In genomic region chr17:65054602-65055001, GRCh38 we compare ENCODE assay signal across 7 cellular contexts. TPM values are rescaled to one million over a fixed set of nuclear protein-coding genes. Genes with fewer than 3 reads are reported as not detected.
DNase-seq lines count a peak whose midpoint lies in the region; ATAC-seq and TF ChIP-seq lines count a peak whose summit lies in the region.

No MANE protein-coding gene starts in this region.

- RAD21 ChIA-PET in HCT116 (lab: Charles Lee; ENCODE audit: low non-redundant PET in 1 of 2, low total read pairs in 2 of 2, uncharacterized antibody in 2 of 2, unreplicated experiment in 2 of 2) = no interaction called here

- peak overlapping the region; percentile 80 for H3K4me2 ChIP-seq in HCT116 (ENCODE audit: low read length)

- peaks cover 61% of the 10 kb centered on the region for H3K79me2 ChIP-seq in HCT116 (ENCODE audit: insufficient read depth, low read length)

- no peaks in the 10 kb centered on the region for H3K9me3 ChIP-seq in HCT116 (ENCODE audit: control insufficient read depth in 1 of 2, insufficient read depth in 1 of 2, low read depth in 1 of 2, low read length in 2 of 2)

- no peaks in the 10 kb centered on the region for H3K36me3 Mint-ChIP-seq in glutamatergic neuron (ENCODE audit: unreplicated experiment)
- peaks cover 88% of the 10 kb centered on the region for H3K36me3 Mint-ChIP-seq in stimulated activated effector memory CD8-positive, alpha-beta T cell treated with anti-CD3 and anti-CD28 coated beads, Interleukin-12 subunit alpha, Interleukin-12 subunit beta, amount 100 ng/mL, for 72 hours

- no peaks in the 10 kb centered on the region for H3K27me3 ChIP-seq in HCT116 (ENCODE audit: insufficient read depth, low read length)

- no peak overlapping the region for H3K27ac ChIP-seq in HCT116 (ENCODE audit: low read depth, low read length)

- intact Hi-C loops in HCT116 (cut with micrococcal nuclease) = loop anchor here (5.0 kb wide), 1 partner anchor 77 kb away; no protein-coding TSS in a partner anchor

- no peak overlapping the region for H3K27ac Mint-ChIP-seq in glutamatergic neuron (ENCODE audit: unreplicated experiment)
- no peak overlapping the region for H3K27ac Mint-ChIP-seq in stimulated activated effector memory CD8-positive, alpha-beta T cell treated with anti-CD3 and anti-CD28 coated beads, Interleukin-12 subunit alpha, Interleukin-12 subunit beta, amount 100 ng/mL, for 72 hours

- no peaks in the 10 kb centered on the region for H3K9me2 ChIP-seq in HCT116 (ENCODE audit: insufficient read depth)

- H3K4me1 ChIP-seq in HCT116 (ENCODE audit: control insufficient read depth in 1 of 2, insufficient read depth in 2 of 2, low read length in 2 of 2) = peaks cover 13 to 23% of the 10 kb centered on the region in 2 experiments; a peak in 3 of 4 replicates

- no peak for TF ChIP-seq RAD21 in HCT116 (IDR thresholded peaks at IDR 0.05; ENCODE audit: low read depth)

- peaks cover 6% of the 10 kb centered on the region for H3K27me3 Mint-ChIP-seq in glutamatergic neuron (ENCODE audit: unreplicated experiment)

- no peak overlapping the region for H2AFZ ChIP-seq in HCT116 (ENCODE audit: low read depth, low read length, poor library complexity, severe bottlenecking)

- POLR2A ChIA-PET in HCT116 (lab: Charles Lee) = interaction anchor here (0.6 kb wide), 1 partner anchor 21 kb away, joined by 4 read pairs; no protein-coding TSS in a partner anchor

- H3K9ac ChIP-seq in HCT116 (ENCODE audit: low read length) = no peak overlapping the region

- H4K20me1 ChIP-seq in HCT116 (ENCODE audit: insufficient read depth) = peaks cover 5% of the 10 kb centered on the region; the same call in 1 of the 2 replicates

- ATAC-seq in HCT116 (no peak), HG03354 (IDR thresholded peaks at IDR 0.05; ENCODE audit: poor library complexity, severe bottlenecking, unreplicated experiment) (no peak), HG02981 (IDR thresholded peaks at IDR 0.05; ENCODE audit: unreplicated experiment) (no peak)
- no peak for ATAC-seq in stimulated activated effector memory CD8-positive, alpha-beta T cell treated with anti-CD3 and anti-CD28 coated beads, Interleukin-12 subunit alpha, Interleukin-12 subunit beta, amount 100 ng/mL, for 72 hours

- BruUV-seq in HCT116 (replicated peaks; lab: Mats Ljungman, UMichigan) = no TSS peak

- peaks cover 15 to 31% of the 10 kb centered on the region in 2 experiments for H3K36me3 ChIP-seq in HCT116 (ENCODE audit: control insufficient read depth in 1 of 2, insufficient read depth in 2 of 2, low read length in 2 of 2)

- peaks cover 8% of the 10 kb centered on the region for H3K9me3 Mint-ChIP-seq in glutamatergic neuron (ENCODE audit: unreplicated experiment)
- no peaks in the 10 kb centered on the region for H3K9me3 Mint-ChIP-seq in stimulated activated effector memory CD8-positive, alpha-beta T cell treated with anti-CD3 and anti-CD28 coated beads, Interleukin-12 subunit alpha, Interleukin-12 subunit beta, amount 100 ng/mL, for 72 hours

- CTCF ChIA-PET in HCT116 (lab: Charles Lee) = no interaction called here

- DNase-seq in HCT116 (ENCODE audit: low read depth, low spot score) = no peak
- DNase-seq in SW480 (ENCODE audit: low spot score) = peak; percentile 6
- DNase-seq in glutamatergic neuron = no peak
- DNase-seq in stimulated activated effector memory CD8-positive, alpha-beta T cell treated with anti-CD3 and anti-CD28 coated beads, Interleukin-12 subunit alpha, Interleukin-12 subunit beta, amount 100 ng/mL, for 72 hours (ENCODE audit: low spot score in 2 of 2) = no peak
- no peak for DNase-seq in amygdala (lab: John Stamatoyannopoulos, UW)

- TF ChIP-seq CTCF in HCT116 (IDR thresholded peaks at IDR 0.05 in 2 of 3, conservative IDR thresholded peaks at IDR 0.05 in 1 of 3; ENCODE audit: borderline replicate concordance in 1 of 3, insufficient read depth in 1 of 3, low read depth in 2 of 3, low read length in 2 of 3) (no peak), glutamatergic neuron (IDR thresholded peaks at IDR 0.05; ENCODE audit: partially characterized antibody, unreplicated experiment) (no peak)

- H3K4me1 Mint-ChIP-seq in glutamatergic neuron (ENCODE audit: low read depth, unreplicated experiment) = peaks cover 18% of the 10 kb centered on the region
- H3K4me1 Mint-ChIP-seq in stimulated activated effector memory CD8-positive, alpha-beta T cell treated with anti-CD3 and anti-CD28 coated beads, Interleukin-12 subunit alpha, Interleukin-12 subunit beta, amount 100 ng/mL, for 72 hours = peaks cover 31% of the 10 kb centered on the region

- TF ChIP-seq POLR2A in HCT116 (IDR thresholded peaks at IDR 0.05; ENCODE audit: borderline replicate concordance, extremely low read depth, insufficient read depth, insufficient read length) = no peak

- no peak overlapping the region; a peak in 1 of 4 replicates for H3K4me3 ChIP-seq in HCT116 (replicated peaks in 1 of 2; ENCODE audit: low read depth in 1 of 2, low read length in 2 of 2)

- peak overlapping the region; percentile 99 for H3K4me3 Mint-ChIP-seq in glutamatergic neuron (ENCODE audit: unreplicated experiment)
- H3K4me3 Mint-ChIP-seq in stimulated activated effector memory CD8-positive, alpha-beta T cell treated with anti-CD3 and anti-CD28 coated beads, Interleukin-12 subunit alpha, Interleukin-12 subunit beta, amount 100 ng/mL, for 72 hours = peak overlapping the region; percentile 96

TF ChIP-seq in HCT116, 20 proteins besides CTCF, POLR2A, EP300 and RAD21:
- no peak for TF ChIP-seq SRF (IDR thresholded peaks at IDR 0.05; ENCODE audit: low read depth)
- no peak for TF ChIP-seq JUND (IDR thresholded peaks at IDR 0.05)
- TF ChIP-seq SIN3A (IDR thresholded peaks at IDR 0.05; ENCODE audit: low read depth) = no peak
- TF ChIP-seq TCF7L2 (IDR thresholded peaks at IDR 0.05; ENCODE audit: borderline replicate concordance, extremely low read depth, insufficient read depth, insufficient read length) = no peak
- no peak for TF ChIP-seq ZFX (IDR thresholded peaks at IDR 0.05)
- TF ChIP-seq FOSL1 (IDR thresholded peaks at IDR 0.05; ENCODE audit: low read depth) = no peak
- no peak for TF ChIP-seq ZNF274 (IDR thresholded peaks at IDR 0.05; ENCODE audit: low read depth, low read length)
- TF ChIP-seq CEBPB (IDR thresholded peaks at IDR 0.05; ENCODE audit: low read depth) = no peak
- no peak for TF ChIP-seq ZBTB33 (IDR thresholded peaks at IDR 0.05; ENCODE audit: extremely low read depth, insufficient replicate concordance, low read length)
- TF ChIP-seq EZH2phosphoT487 (IDR thresholded peaks at IDR 0.05; ENCODE audit: borderline replicate concordance) = no peak
- TF ChIP-seq YY1 (IDR thresholded peaks at IDR 0.05; ENCODE audit: extremely low read depth, insufficient replicate concordance, low read depth, low read length) = no peak

RNA-seq across cellular contexts. Expression of gene GNA13, which starts 1.9 kb away (rescaled TPM):
- 49.4 TPM for total RNA-seq in HCT116 (2021; ENCODE audit: unreplicated experiment)
- 15.6 and 19.3 TPM in 2 replicates for polyA plus RNA-seq in HCT116 (2012)
- total RNA-seq in glutamatergic neuron (ENCODE audit: unreplicated experiment) = 50.7 TPM
